In genomic region chr6:129774697-129775447, GRCh38 we compare ENCODE assay signal across 8 cellular contexts.
DNase-seq lines count a peak whose midpoint lies in the region; ATAC-seq, FAIRE-seq and TF ChIP-seq lines count a peak whose summit lies in the region.

No MANE protein-coding gene starts in this region.

- no peaks in the 10 kb centered on the region for H3K4me1 Mint-ChIP-seq in stimulated activated effector memory CD8-positive, alpha-beta T cell treated with anti-CD3 and anti-CD28 coated beads, Interleukin-12 subunit alpha, Interleukin-12 subunit beta, amount 100 ng/mL, for 72 hours
- peaks cover 6% of the 10 kb centered on the region for H3K4me1 Mint-ChIP-seq in stimulated activated memory B cell treated with anti-CD40 and anti-IgM and Interleukin-4, amounts not matched to agents 10 μg/mL and 1 μg/mL and 100 μg/mL, for 72 hours

- H3K23ac ChIP-seq in mesenchymal stem cell (ENCODE audit: low read length in 2 of 2), result no peak overlapping the region

- POLR2A ChIA-PET in endothelial cell of umbilical vein (lab: Charles Lee), result interaction anchor here (1.4 kb wide), 1 partner anchor 246 kb away, joined by 4 read pairs; no protein-coding TSS in a partner anchor

- peak; percentile 82 for FAIRE-seq in endothelial cell of umbilical vein (lab: Jason Lieb, UNC)

- no TSS peak for BruUV-seq in endothelial cell of umbilical vein (replicated peaks; lab: Mats Ljungman, UMichigan)

- no peak overlapping the region for H2BK5ac ChIP-seq in mesenchymal stem cell (ENCODE audit: low read depth, low read length, poor library complexity, severe bottlenecking)

- no peaks in the 10 kb centered on the region for H3K36me3 Mint-ChIP-seq in stimulated activated effector memory CD8-positive, alpha-beta T cell treated with anti-CD3 and anti-CD28 coated beads, Interleukin-12 subunit alpha, Interleukin-12 subunit beta, amount 100 ng/mL, for 72 hours
- H3K36me3 Mint-ChIP-seq in stimulated activated memory B cell treated with anti-CD40 and anti-IgM and Interleukin-4, amounts not matched to agents 10 μg/mL and 1 μg/mL and 100 μg/mL, for 72 hours, result no peaks in the 10 kb centered on the region

- no peak overlapping the region for H3K4ac ChIP-seq in mesenchymal stem cell (ENCODE audit: low read depth in 1 of 2, low read length in 2 of 2)

- peaks cover 16% of the 10 kb centered on the region for H3K27me3 Mint-ChIP-seq in stimulated activated memory B cell treated with anti-CD40 and anti-IgM and Interleukin-4, amounts not matched to agents 10 μg/mL and 1 μg/mL and 100 μg/mL, for 72 hours

- no peak overlapping the region for H3K4me3 Mint-ChIP-seq in stimulated activated effector memory CD8-positive, alpha-beta T cell treated with anti-CD3 and anti-CD28 coated beads, Interleukin-12 subunit alpha, Interleukin-12 subunit beta, amount 100 ng/mL, for 72 hours
- H3K4me3 Mint-ChIP-seq in stimulated activated memory B cell treated with anti-CD40 and anti-IgM and Interleukin-4, amounts not matched to agents 10 μg/mL and 1 μg/mL and 100 μg/mL, for 72 hours, result no peak overlapping the region

- peak; percentile 99 for TF ChIP-seq CTCF in HFF-Myc (IDR thresholded peaks at IDR 0.05; ENCODE audit: low read depth, low read length, missing control alignments)
- peak; percentile 91 to 96 for TF ChIP-seq CTCF in endothelial cell of umbilical vein (IDR thresholded peaks at IDR 0.05; ENCODE audit: extremely low read depth in 1 of 2, insufficient read depth in 1 of 2, low read depth in 1 of 2, low read length in 2 of 2)

- no peaks in the 10 kb centered on the region for H3K36me3 ChIP-seq in endothelial cell of umbilical vein (ENCODE audit: control insufficient read depth in 2 of 2, extremely low read depth in 1 of 2, insufficient read depth in 2 of 2, low read length in 2 of 2)
- no peaks in the 10 kb centered on the region for H3K36me3 ChIP-seq in mesenchymal stem cell (ENCODE audit: control insufficient read depth in 1 of 2, insufficient read depth in 2 of 2, low read depth in 1 of 2, low read length in 2 of 2)

- no peak overlapping the region for H2BK15ac ChIP-seq in mesenchymal stem cell (ENCODE audit: low read depth, poor library complexity, severe bottlenecking)

- H3K27ac ChIP-seq in endothelial cell of umbilical vein (ENCODE audit: insufficient read depth, low read depth, low read length), result no peak overlapping the region
- no peak overlapping the region for H3K27ac ChIP-seq in mesenchymal stem cell (ENCODE audit: low read length, poor library complexity, severe bottlenecking)

- TF ChIP-seq POLR2A in endothelial cell of umbilical vein (IDR thresholded peaks at IDR 0.05; ENCODE audit: low read depth, low read length), result no peak

- CTCF ChIA-PET in endothelial cell of umbilical vein (lab: Charles Lee), result interaction anchor here (0.6 to 3.4 kb wide), 50 partner anchors 8 to 281 kb away, joined by 3 to 46 read pairs (median 3); partner anchors contain the start of gene ARHGAP18

- H3K27me3 ChIP-seq in endothelial cell of umbilical vein (ENCODE audit: control insufficient read depth in 2 of 2, insufficient read depth in 2 of 2, low read length in 2 of 2) (no peaks in the 10 kb centered on the region), mesenchymal stem cell (ENCODE audit: control insufficient read depth in 1 of 2, insufficient read depth in 1 of 2, low read length in 2 of 2) (no peaks in the 10 kb centered on the region)

- H4K20me1 ChIP-seq in endothelial cell of umbilical vein (replicated peaks; ENCODE audit: control insufficient read depth, extremely low read depth, insufficient read depth, low read length), result no peaks in the 10 kb centered on the region

- peak overlapping the region; percentile 56 for H4K8ac ChIP-seq in mesenchymal stem cell (ENCODE audit: low read length)

- DNase-seq in DMS153 treated with DMSO at 0.1 percent for 48 hours (lab: John Stamatoyannopoulos, UW; ENCODE audit: unreplicated experiment) (peak; percentile 53), HFF-Myc (ENCODE audit: extremely low read depth, low read depth) (peak; percentile 62), NCI-H226 (peak; percentile 60), endothelial cell of umbilical vein (ENCODE audit: low read depth, low spot score) (peak; percentile 76), mesenchymal stem cell (peak; percentile 80)
- peak; percentile 34 for DNase-seq in activated CD4-positive, alpha-beta T cell treated with anti-CD3 and anti-CD28 coated beads, Interleukin-2, amount 50 U/mL, for 1 hour
- peak; percentile 36 to 59 for DNase-seq in stimulated activated effector memory CD8-positive, alpha-beta T cell treated with anti-CD3 and anti-CD28 coated beads, Interleukin-12 subunit alpha, Interleukin-12 subunit beta, amount 100 ng/mL, for 72 hours (ENCODE audit: low spot score in 2 of 2)

- H2AFZ ChIP-seq in endothelial cell of umbilical vein (ENCODE audit: low read depth, low read length), result peak overlapping the region; percentile 48
- H2AFZ ChIP-seq in mesenchymal stem cell (ENCODE audit: low read depth, low read length), result peak overlapping the region; percentile 78

- H3K9ac ChIP-seq in endothelial cell of umbilical vein (replicated peaks; ENCODE audit: extremely low read depth, insufficient read depth, low read length) (no peak overlapping the region), mesenchymal stem cell (ENCODE audit: low read length) (peak overlapping the region; percentile 55)

- H3K27ac Mint-ChIP-seq in stimulated activated effector memory CD8-positive, alpha-beta T cell treated with anti-CD3 and anti-CD28 coated beads, Interleukin-12 subunit alpha, Interleukin-12 subunit beta, amount 100 ng/mL, for 72 hours, result no peak overlapping the region
- H3K27ac Mint-ChIP-seq in stimulated activated memory B cell treated with anti-CD40 and anti-IgM and Interleukin-4, amounts not matched to agents 10 μg/mL and 1 μg/mL and 100 μg/mL, for 72 hours, result no peak overlapping the region

- H3K14ac ChIP-seq in mesenchymal stem cell (ENCODE audit: low read length in 2 of 2), result no peak overlapping the region

- no peak overlapping the region for H2BK120ac ChIP-seq in mesenchymal stem cell (ENCODE audit: low read depth, low read length)

- intact Hi-C loops in endothelial cell of umbilical vein (cut with micrococcal nuclease), result loop anchor here (1.0 to 5.0 kb wide), 4 partner anchors 162 to 276 kb away; no protein-coding TSS in a partner anchor

- no peak overlapping the region for H2BK12ac ChIP-seq in mesenchymal stem cell (ENCODE audit: low read length in 2 of 2)

- H3K4me2 ChIP-seq in endothelial cell of umbilical vein (ENCODE audit: insufficient read depth, low read length) (peak overlapping the region; percentile 43), mesenchymal stem cell (ENCODE audit: low read length, poor library complexity, severe bottlenecking) (peak overlapping the region; percentile 35)

- peaks cover 8% of the 10 kb centered on the region for H3K9me3 Mint-ChIP-seq in stimulated activated effector memory CD8-positive, alpha-beta T cell treated with anti-CD3 and anti-CD28 coated beads, Interleukin-12 subunit alpha, Interleukin-12 subunit beta, amount 100 ng/mL, for 72 hours
- peaks cover 17% of the 10 kb centered on the region for H3K9me3 Mint-ChIP-seq in stimulated activated memory B cell treated with anti-CD40 and anti-IgM and Interleukin-4, amounts not matched to agents 10 μg/mL and 1 μg/mL and 100 μg/mL, for 72 hours

- 41% methylated on average over 4 of the region's 8 CpGs for WGBS in mesenchymal stem cell

- no peaks in the 10 kb centered on the region for H3K79me2 ChIP-seq in endothelial cell of umbilical vein (ENCODE audit: control insufficient read depth, insufficient read depth, low read length)

- dilution Hi-C loops in endothelial cell of umbilical vein (cut with MboI; ENCODE audit: extremely low pct_ligation_motif_present, low sequenced_read_pairs), result no loop called here

- H4K91ac ChIP-seq in mesenchymal stem cell (ENCODE audit: low read length), result no peak overlapping the region

- no peak overlapping the region for H2AK5ac ChIP-seq in mesenchymal stem cell (ENCODE audit: low read length, severe bottlenecking)

- no peaks in the 10 kb centered on the region for H3K4me1 ChIP-seq in endothelial cell of umbilical vein (ENCODE audit: control insufficient read depth, extremely low read depth, insufficient read depth, low read length)
- peaks cover 5% of the 10 kb centered on the region for H3K4me1 ChIP-seq in mesenchymal stem cell (ENCODE audit: control insufficient read depth, insufficient read depth, low read depth, low read length)

- no peaks in the 10 kb centered on the region for H3K79me1 ChIP-seq in mesenchymal stem cell (replicated peaks; ENCODE audit: low read length, poor library complexity, severe bottlenecking)

- H3K9me3 ChIP-seq in endothelial cell of umbilical vein (replicated peaks; ENCODE audit: control insufficient read depth, insufficient read depth, low read length), result no peaks in the 10 kb centered on the region
- peaks cover 14% of the 10 kb centered on the region for H3K9me3 ChIP-seq in mesenchymal stem cell (ENCODE audit: control insufficient read depth, low read length)

- no peak overlapping the region for H3K18ac ChIP-seq in mesenchymal stem cell (ENCODE audit: low read depth in 1 of 2, low read length in 2 of 2)

- ATAC-seq in stimulated activated effector memory CD8-positive, alpha-beta T cell treated with anti-CD3 and anti-CD28 coated beads, Interleukin-12 subunit alpha, Interleukin-12 subunit beta, amount 100 ng/mL, for 72 hours, result peak; percentile 26
- ATAC-seq in stimulated activated memory B cell treated with anti-CD40 and anti-IgM and Interleukin-4, amounts not matched to agents 10 μg/mL and 1 μg/mL and 100 μg/mL, for 72 hours, result no peak

- no peaks in the 10 kb centered on the region for H3K9me1 ChIP-seq in endothelial cell of umbilical vein (replicated peaks; ENCODE audit: control insufficient read depth, extremely low read depth, insufficient read depth, low read length)

- H3K4me3 ChIP-seq in HFF-Myc (replicated peaks; ENCODE audit: low read depth, low read length) (no peak overlapping the region), endothelial cell of umbilical vein (replicated peaks in 1 of 3; ENCODE audit: insufficient read depth in 1 of 3, low read depth in 1 of 3, low read length in 3 of 3) (no peak overlapping the region), mesenchymal stem cell (ENCODE audit: insufficient read depth in 1 of 2, low read depth in 1 of 2, low read length in 2 of 2) (peak overlapping the region in 1 of 2 experiments; percentile 64)

TF ChIP-seq in endothelial cell of umbilical vein, 7 proteins besides CTCF, POLR2A, EP300 and RAD21 (continues in another document):
- TF ChIP-seq FOS (IDR thresholded peaks at IDR 0.05; ENCODE audit: borderline replicate concordance, insufficient read depth, low read length) (no peak), MYC (IDR thresholded peaks at IDR 0.05; ENCODE audit: low read depth, low read length) (no peak), POLR2AphosphoS5 (IDR thresholded peaks at IDR 0.05; ENCODE audit: insufficient read depth, low read depth, low read length) (no peak), JUN (IDR thresholded peaks at IDR 0.05; ENCODE audit: borderline replicate concordance, insufficient read depth, insufficient read length, low read depth) (no peak), GATA2 (IDR thresholded peaks at IDR 0.05; ENCODE audit: insufficient read depth, insufficient read length, low read depth, low read length) (no peak), EZH2 (IDR thresholded peaks at IDR 0.05; ENCODE audit: borderline replicate concordance, low read depth, low read length, severe bottlenecking) (no peak)
